In the genomic region with DNA sequence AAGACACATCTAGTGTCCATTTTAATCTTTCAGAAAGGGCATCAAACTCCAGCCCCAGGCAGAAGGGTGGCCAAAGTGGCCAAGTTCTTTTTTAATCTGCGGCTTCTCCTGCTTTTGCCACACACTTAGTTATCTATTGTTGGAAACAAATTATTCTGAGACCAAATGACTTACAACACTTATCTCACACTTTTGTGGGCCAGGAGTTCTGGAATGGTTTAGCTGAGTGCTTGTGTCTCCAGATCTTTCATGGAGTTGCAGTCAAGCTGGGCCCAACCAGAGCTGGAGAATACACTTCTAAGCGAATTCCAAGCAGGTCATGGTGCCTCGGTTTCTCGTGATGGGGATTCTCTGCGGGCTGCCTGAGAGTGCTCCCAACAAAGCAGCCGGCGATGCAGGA, we compare ENCODE assay signal across 18 cellular contexts. TPM values are rescaled to one million over a fixed set of nuclear protein-coding genes. Genes with fewer than 3 reads are reported as not detected.
DNase-seq lines count a peak whose midpoint lies in the region; ATAC-seq and TF ChIP-seq lines count a peak whose summit lies in the region.
"Had no signal": no experiment of that assay in that cellular context is flagged by ENCODE, and none has a peak within 500 bp of the region (broad histone marks: within the 10 kb centered on the region; RNA-seq: fewer than 3 reads in every experiment).

No MANE protein-coding gene starts in this region.

- peak overlapping the region; percentile 87 for H3K4me3 Mint-ChIP-seq in activated CD4-positive, alpha-beta T cell treated with anti-CD3 and anti-CD28 coated beads, Interleukin-2, amount 10 ng/mL, durations not matched to agents 7 days and 5 days
- H3K4me3 Mint-ChIP-seq in nephron: no peak overlapping the region

- H3K9me3 ChIP-seq in effector memory CD4-positive, alpha-beta T cell (ENCODE audit: control insufficient read depth, low read length): no peaks in the 10 kb centered on the region
- H3K9me3 ChIP-seq: prostate gland, stomach had no signal

- no peaks in the 10 kb centered on the region for H3K27me3 Mint-ChIP-seq in activated CD4-positive, alpha-beta T cell treated with anti-CD3 and anti-CD28 coated beads, Interleukin-2, amount 10 ng/mL, durations not matched to agents 7 days and 5 days
- peaks cover 3% of the 10 kb centered on the region for H3K27me3 Mint-ChIP-seq in nephron (ENCODE audit: low read depth)

- H3K4me1 ChIP-seq in effector memory CD4-positive, alpha-beta T cell (ENCODE audit: control insufficient read depth, insufficient read depth, low read length, poor library complexity, severe bottlenecking): peaks cover 29% of the 10 kb centered on the region
- H3K4me1 ChIP-seq: prostate gland had no signal

- H3K27ac ChIP-seq in effector memory CD4-positive, alpha-beta T cell (ENCODE audit: insufficient read depth, low read length, poor library complexity, severe bottlenecking): peak overlapping the region; percentile 49
- H3K27ac ChIP-seq: cardiac muscle cell, prostate gland, SK-N-MC had no signal

- peaks cover 65% of the 10 kb centered on the region for H3K36me3 Mint-ChIP-seq in activated CD4-positive, alpha-beta T cell treated with anti-CD3 and anti-CD28 coated beads, Interleukin-2, amount 10 ng/mL, durations not matched to agents 7 days and 5 days (ENCODE audit: low read depth)
- H3K36me3 Mint-ChIP-seq in nephron (ENCODE audit: low read depth): peaks cover under 1% of the 10 kb centered on the region

- H3K9me3 Mint-ChIP-seq in activated CD4-positive, alpha-beta T cell treated with anti-CD3 and anti-CD28 coated beads, Interleukin-2, amount 10 ng/mL, durations not matched to agents 7 days and 5 days: no peaks in the 10 kb centered on the region
- H3K9me3 Mint-ChIP-seq in nephron: no peaks in the 10 kb centered on the region

- peak overlapping the region; percentile 93 for H3K27ac Mint-ChIP-seq in activated CD4-positive, alpha-beta T cell treated with anti-CD3 and anti-CD28 coated beads, Interleukin-2, amount 10 ng/mL, durations not matched to agents 7 days and 5 days
- peak overlapping the region in 2 of 3 experiments; percentile 74 to 82 for H3K27ac Mint-ChIP-seq in nephron

- DNase-seq in activated CD4-positive, alpha-beta T cell treated with anti-CD3 and anti-CD28 coated beads, Interleukin-2, amount 10 ng/mL, durations not matched to agents 7 days and 5 days: no peak
- DNase-seq in activated CD4-positive, alpha-beta T cell treated with anti-CD3 and anti-CD28 coated beads for 48 hours: no peak
- DNase-seq in RPMI7951 (ENCODE audit: low read depth): peak; percentile 1
- DNase-seq in effector memory CD4-positive, alpha-beta T cell: no peak
- DNase-seq in NCI-H2081 (lab: John Stamatoyannopoulos, UW): no peak
- DNase-seq in nucleus accumbens (lab: John Stamatoyannopoulos, UW): no peak
- DNase-seq: COR-L47; effector CD4-positive, alpha-beta T cell; hippocampal formation; NCI-H2107; NCI-H69; stimulated activated CD4-positive, alpha-beta T cell treated with anti-CD3 and anti-CD28 coated beads, Interleukin-12 subunit alpha, Interleukin-12 subunit beta, amount 100 ng/mL, for 4 hours; stomach had no signal

- no peak for TF ChIP-seq CTCF in nephron (IDR thresholded peaks at IDR 0.05; ENCODE audit: unreplicated experiment in 3 of 3)

- CTCF ChIA-PET in activated CD4-positive, alpha-beta T cell treated with anti-CD3 and anti-CD28 coated beads, Interleukin-2, amount 10 ng/mL, durations not matched to agents 7 days and 5 days (lab: Charles Lee): interaction anchor here (0.8 to 4.1 kb wide), 7 partner anchors 8 to 130 kb away, joined by 3 to 33 read pairs (median 5); no protein-coding TSS in a partner anchor

- peak overlapping the region; percentile 55 for H3K4me3 ChIP-seq in effector memory CD4-positive, alpha-beta T cell (ENCODE audit: insufficient read depth, low read depth, low read length, poor library complexity, severe bottlenecking)
- H3K4me3 ChIP-seq: cardiac muscle cell, prostate gland, SK-N-MC, stomach had no signal

- no peaks in the 10 kb centered on the region for H3K27me3 ChIP-seq in effector memory CD4-positive, alpha-beta T cell (replicated peaks; ENCODE audit: control insufficient read depth, insufficient read depth, low read length, poor library complexity, severe bottlenecking)
- H3K27me3 ChIP-seq: cardiac muscle cell, stomach had no signal

- H3K4me1 Mint-ChIP-seq in activated CD4-positive, alpha-beta T cell treated with anti-CD3 and anti-CD28 coated beads, Interleukin-2, amount 10 ng/mL, durations not matched to agents 7 days and 5 days: peaks cover 78% of the 10 kb centered on the region
- H3K4me1 Mint-ChIP-seq in nephron: peaks cover 23% of the 10 kb centered on the region

- H3K36me3 ChIP-seq in effector memory CD4-positive, alpha-beta T cell (ENCODE audit: control insufficient read depth, insufficient read depth, low read length): no peaks in the 10 kb centered on the region
- H3K36me3 ChIP-seq: cardiac muscle cell, prostate gland, stomach had no signal

- POLR2A ChIA-PET in activated CD4-positive, alpha-beta T cell treated with anti-CD3 and anti-CD28 coated beads, Interleukin-2, amount 10 ng/mL, durations not matched to agents 7 days and 5 days (lab: Charles Lee): interaction anchor here (0.6 to 3.6 kb wide), 2 partner anchors 9 to 212 kb away, joined by 4 to 25 read pairs; no protein-coding TSS in a partner anchor

- no peak for ATAC-seq in HG02623 (IDR thresholded peaks at IDR 0.05; ENCODE audit: unreplicated experiment)

RNA-seq across cellular contexts. Expression of gene TXK, which starts 4.0 kb away (rescaled TPM):
- total RNA-seq in activated CD4-positive, alpha-beta T cell treated with anti-CD3 and anti-CD28 coated beads, Interleukin-2, amount 10 ng/mL, durations not matched to agents 7 days and 5 days: 10 to 100 TPM; 42.0 to 50.1 TPM
- 2.3 and 2.5 TPM in 2 replicates for total RNA-seq in RPMI7951 (2014; rRNA removed; shearing (Covaris generic))

Comparison
In these comparisons a context has a peak if more than half of its experiments do, and no peak if none do; other contexts are left out.
1. RNA of gene TXK, which starts 4.0 kb away (total RNA-seq): 42.0 to 50.1 TPM in activated CD4-positive, alpha-beta T cell treated with anti-CD3 and anti-CD28 coated beads, Interleukin-2, amount 10 ng/mL, durations not matched to agents 7 days and 5 days; 2.3 to 2.5 TPM in RPMI7951; every median in the first group is over 10 times any median in the second.